20 cellular contexts compared by ENCODE assay signal in genomic region chr4:47017494-47017893, GRCh38. TPM values are rescaled to one million over a fixed set of nuclear protein-coding genes. Genes with fewer than 3 reads are reported as not detected.
DNase-seq lines count a peak whose midpoint lies in the region; ATAC-seq, FAIRE-seq and TF ChIP-seq lines count a peak whose summit lies in the region.
"Had no signal": no experiment of that assay in that cellular context is flagged by ENCODE, and none has a peak within 500 bp of the region (broad histone marks: within the 10 kb centered on the region; RNA-seq: fewer than 3 reads in every experiment).

No MANE protein-coding gene starts in this region.

- 19% methylated on average over 1 of the region's 1 CpG for WGBS in GM12878 (ENCODE audit: insufficient coverage, insufficient replicate concordance, low lambda C conversion rate, missing lambda C conversion rate)
- 61 to 83% (median 63%) methylated on average over 1 of the region's 1 CpG for WGBS in small intestine, 3 donors

- no peaks in the 10 kb centered on the region for H3K36me3 ChIP-seq in OCI-LY3 (replicated peaks; ENCODE audit: low read depth, low read length)
- no peaks in the 10 kb centered on the region for H3K36me3 ChIP-seq in GM12878 (ENCODE audit: control insufficient read depth in 2 of 2, insufficient read depth in 2 of 2, low read length in 1 of 2)
- H3K36me3 ChIP-seq in small intestine (ENCODE audit: control insufficient read depth in 2 of 2, insufficient read depth in 2 of 2, low read length in 2 of 2) = no peaks in the 10 kb centered on the region
- no peaks in the 10 kb centered on the region for H3K36me3 ChIP-seq in PC-3 (ENCODE audit: low read depth, low read length)
- H3K36me3 ChIP-seq: Peyer's patch had no signal

- H3K4me1 Mint-ChIP-seq in MCF 10A (ENCODE audit: insufficient read depth, unreplicated experiment) = peaks cover 10% of the 10 kb centered on the region
- H3K4me1 Mint-ChIP-seq: CD14-positive monocyte had no signal

- H3K4me3 ChIP-seq in OCI-LY3 (ENCODE audit: low read length) (no peak overlapping the region), GM12878 (no peak overlapping the region), small intestine (ENCODE audit: low read depth in 1 of 2, low read length in 2 of 2) (no peak overlapping the region), PC-3 (ENCODE audit: low read length) (no peak overlapping the region)
- H3K4me3 ChIP-seq: Peyer's patch had no signal

- TF ChIP-seq POLR2A in GM12878 (IDR thresholded peaks at IDR 0.05; ENCODE audit: low read depth, low read length) = no peak

- peaks cover 11% of the 10 kb centered on the region for H3K9me3 Mint-ChIP-seq in MCF 10A (ENCODE audit: unreplicated experiment)

- H3K36me3 Mint-ChIP-seq in MCF 10A (ENCODE audit: insufficient read depth, unreplicated experiment) = no peaks in the 10 kb centered on the region
- H3K36me3 Mint-ChIP-seq: CD14-positive monocyte had no signal

- H3K4me1 ChIP-seq in OCI-LY3 (ENCODE audit: low read length) (peaks cover 13% of the 10 kb centered on the region), GM12878 (ENCODE audit: control insufficient read depth, insufficient read depth, low read length) (no peaks in the 10 kb centered on the region), small intestine (ENCODE audit: control insufficient read depth in 2 of 2, insufficient read depth in 1 of 2, low read depth in 1 of 2, low read length in 1 of 2) (no peaks in the 10 kb centered on the region), PC-3 (ENCODE audit: insufficient read depth, low read length) (no peaks in the 10 kb centered on the region)
- H3K4me1 ChIP-seq: Caco-2, Peyer's patch had no signal

- POLR2A ChIA-PET in GM12878 (lab: Charles Lee) (interaction anchor here (0.6 kb wide), 1 partner anchor 9 kb away, joined by 5 read pairs; no protein-coding TSS in a partner anchor), MCF 10A (lab: Yijun Ruan, JAX) (no interaction called here), PC-3 (lab: Charles Lee; ENCODE audit: unreplicated experiment) (no interaction called here)

- H3K79me2 ChIP-seq in OCI-LY3 (ENCODE audit: low read length) = no peaks in the 10 kb centered on the region
- H3K79me2 ChIP-seq in GM12878 (ENCODE audit: control insufficient read depth, insufficient read depth, low read length) = no peaks in the 10 kb centered on the region
- H3K79me2 ChIP-seq in PC-3 (ENCODE audit: low read length) = no peaks in the 10 kb centered on the region

- ATAC-seq in GM12878 (no peak), PC-3 (no peak)

- no peak overlapping the region for H3K27ac Mint-ChIP-seq in MCF 10A (ENCODE audit: low read depth, unreplicated experiment)
- H3K27ac Mint-ChIP-seq: CD14-positive monocyte had no signal

- H3K9me3 ChIP-seq in OCI-LY3 (ENCODE audit: insufficient read depth, low read length) (no peaks in the 10 kb centered on the region), GM12878 (replicated peaks; ENCODE audit: control insufficient read depth, insufficient read depth, low read length) (no peaks in the 10 kb centered on the region), small intestine (ENCODE audit: control insufficient read depth, low read depth) (no peaks in the 10 kb centered on the region), PC-3 (ENCODE audit: low read length) (no peaks in the 10 kb centered on the region)
- H3K9me3 ChIP-seq: Caco-2, Peyer's patch had no signal

- DNase-seq in DMS53 (lab: John Stamatoyannopoulos, UW) (peak; percentile 11), DMS53 treated with DMSO at 0.1 percent for 48 hours (lab: John Stamatoyannopoulos, UW; ENCODE audit: unreplicated experiment) (no peak), GM12878 (ENCODE audit: low read depth, low spot score) (no peak), small intestine (no peak), MCF 10A (ENCODE audit: unreplicated experiment) (no peak), PC-3 (no peak)
- DNase-seq in activated CD8-positive, alpha-beta memory T cell treated with anti-CD3 and anti-CD28 coated beads, Interleukin-2, amount 50 U/mL, for 4 hours = no peak
- DNase-seq: Caco-2; DND-41; H7; Kasumi-1; NCI-H1092; NCI-H1694; NCI-H69; NK-92 treated with Interleukin-12 subunit alpha and Interleukin-12 subunit beta, amount 100 ng/mL, for 24 hours; Peyer's patch; SIG-M5 had no signal

- SMC1A ChIA-PET in GM12878 (lab: Charles Lee; ENCODE audit: uncharacterized antibody, unreplicated experiment) = no interaction called here

- FAIRE-seq in GM12878 (lab: Jason Lieb, UNC) = no peak
- peak; percentile 65 for FAIRE-seq in small intestine (lab: Jason Lieb, UNC)

- intact Hi-C loops in GM12878 (cut with micrococcal nuclease; ENCODE audit: unreplicated experiment) (no loop called here), MCF 10A (cut with micrococcal nuclease) (no loop called here), PC-3 (cut with micrococcal nuclease) (no loop called here)

- RAD21 ChIA-PET in GM12878 (lab: Charles Lee; ENCODE audit: unreplicated experiment) = no interaction called here

- no peaks in the 10 kb centered on the region for H3K9me2 ChIP-seq in PC-3 (replicated peaks; ENCODE audit: low read length)

- in situ Hi-C loops in GM12878 (cut with MboI) = no loop called here

- H3K27me3 ChIP-seq in OCI-LY3 (ENCODE audit: low read depth, low read length) (no peaks in the 10 kb centered on the region), GM12878 (replicated peaks in 1 of 2; ENCODE audit: control insufficient read depth in 2 of 2, insufficient read depth in 2 of 2, low read length in 1 of 2) (no peaks in the 10 kb centered on the region), small intestine (ENCODE audit: control insufficient read depth in 2 of 2, insufficient read depth in 2 of 2, low read length in 2 of 2) (no peaks in the 10 kb centered on the region), PC-3 (ENCODE audit: low read length) (peaks cover under 1% of the 10 kb centered on the region; the same call in 1 of the 2 replicates)
- H3K27me3 ChIP-seq: Peyer's patch had no signal

- no TSS peak for BruUV-seq in GM12878 (replicated peaks; lab: Mats Ljungman, UMichigan)
- no TSS peak for BruUV-seq in MCF 10A (replicated peaks; lab: Mats Ljungman, UMichigan)
- BruUV-seq in PC-3 (replicated peaks; lab: Mats Ljungman, UMichigan) = no TSS peak

- CTCF ChIA-PET in GM12878 (lab: Yijun Ruan, JAX) (no interaction called here), MCF 10A (lab: Yijun Ruan, JAX) (no interaction called here), PC-3 (lab: Charles Lee) (no interaction called here)

- no peaks in the 10 kb centered on the region for H3F3A ChIP-seq in PC-3 (ENCODE audit: low read length, unreplicated experiment)

- H3K4me3 Mint-ChIP-seq in MCF 10A (ENCODE audit: unreplicated experiment) = no peak overlapping the region
- H3K4me3 Mint-ChIP-seq: CD14-positive monocyte had no signal

- peaks cover 41% of the 10 kb centered on the region for H3K27me3 Mint-ChIP-seq in MCF 10A (ENCODE audit: insufficient read depth, unreplicated experiment)

- H3K4me2 ChIP-seq in OCI-LY3 (ENCODE audit: low read length) (0 out of 2 replicates have a peak overlapping the region, but pooled peaks have one; percentile 0), GM12878 (ENCODE audit: control insufficient read depth, insufficient read depth) (no peak overlapping the region), PC-3 (ENCODE audit: low read length) (no peak overlapping the region)

- H2AFZ ChIP-seq in OCI-LY3 (ENCODE audit: low read depth, low read length) (no peak overlapping the region), GM12878 (ENCODE audit: control insufficient read depth, low read depth, low read length) (no peak overlapping the region), PC-3 (ENCODE audit: low read length) (no peak overlapping the region)

- TF ChIP-seq EP300 in GM12878 (IDR thresholded peaks at IDR 0.05; ENCODE audit: borderline replicate concordance in 1 of 2, control insufficient read depth in 1 of 2, low read depth in 2 of 2, low read length in 2 of 2) = no peak

- H3K27ac ChIP-seq in OCI-LY3 (ENCODE audit: low read length) (no peak overlapping the region), GM12878 (ENCODE audit: control insufficient read depth, insufficient read depth) (no peak overlapping the region), small intestine (ENCODE audit: low read depth in 1 of 2, low read length in 1 of 2) (no peak overlapping the region), PC-3 (ENCODE audit: low read length) (no peak overlapping the region)
- H3K27ac ChIP-seq: 22Rv1, Peyer's patch had no signal

- H4K20me1 ChIP-seq in OCI-LY3 (ENCODE audit: insufficient read depth, low read length) (no peaks in the 10 kb centered on the region), GM12878 (ENCODE audit: control insufficient read depth, insufficient read depth) (no peaks in the 10 kb centered on the region), PC-3 (ENCODE audit: low read length) (no peaks in the 10 kb centered on the region)

- TF ChIP-seq CTCF in OCI-LY3 (IDR thresholded peaks at IDR 0.05; ENCODE audit: low read depth, low read length) (no peak), GM12878 (IDR thresholded peaks at IDR 0.05 in 2 of 3, conservative IDR thresholded peaks at IDR 0.05 in 1 of 3; ENCODE audit: control insufficient read depth in 2 of 3, extremely low read depth in 1 of 3, insufficient read depth in 1 of 3, low read depth in 3 of 3, low read length in 3 of 3) (no peak), MCF 10A (IDR thresholded peaks at IDR 0.05; ENCODE audit: unreplicated experiment) (no peak), PC-3 (conservative IDR thresholded peaks at IDR 0.05; ENCODE audit: low read depth, low read length) (no peak)

- no peak overlapping the region for H3K9ac ChIP-seq in OCI-LY3 (ENCODE audit: low read length)
- no peak overlapping the region for H3K9ac ChIP-seq in GM12878 (ENCODE audit: control insufficient read depth, insufficient read depth, low read length)
- H3K9ac ChIP-seq in PC-3 (ENCODE audit: low read length) = no peak overlapping the region

- TF ChIP-seq RAD21 in GM12878 (IDR thresholded peaks at IDR 0.05; ENCODE audit: insufficient read depth, low read depth, low read length) = no peak

RNA-seq across cellular contexts. Expression of gene GABRB1, which starts 13.9 kb away (rescaled TPM):
- total RNA-seq in GM12878 (2013; cell fraction: nucleolus; rRNA removed) = 0.54 and 1.1 TPM in 2 replicates
- total RNA-seq in GM12878 (2014; rRNA removed) (not detected in 2 replicates), GM12878 (2014; rRNA removed; fragmentation: Illumina TruSeq; extraction: Trizol) (0.13 TPM in 1 of 2 replicates, not detected in the other), GM12878 (2021) (not detected in 2 replicates), MCF 10A (2022) (not detected in 2 replicates), PC-3 (2014; rRNA removed) (not detected in 2 replicates)
- polyA plus RNA-seq in GM12878 (2011; ENCODE audit: low read depth) = not detected
- polyA plus RNA-seq in GM12878 (2011; rRNA removed) (0.68 and 0.92 TPM in 2 replicates), GM12878 (2014; fragmentation: Illumina TruSeq; extraction: Trizol) (not detected in 2 replicates), GM12878 (2014; fragmentation: Nextera tagmentation; extraction: Ambion mirVana) (not detected), GM12878 (2014; rRNA removed) (0.10 TPM in 1 of 2 replicates, not detected in the other), GM12878 (2016; fragmentation: Nextera tagmentation; extraction: Ambion mirVana) (not detected), small intestine (under 1 TPM in 1 of 3 donors, not detected in 2; 0.78 TPM)
- polyA plus RNA-seq in GM12878 (2011; cell fraction: cytosol; rRNA removed) = 0.54 and 0.77 TPM in 2 replicates
- polyA plus RNA-seq in GM12878 (2011; cell fraction: nucleus; rRNA removed) = 2.0 and 2.5 TPM in 2 replicates
- not detected in 2 replicates for polyA plus RNA-seq in GM12878 (2012)
- polyA minus RNA-seq in GM12878 (2011; rRNA and poly(A)+ RNA removed) = 0.95 and 3.4 TPM in 2 replicates
- polyA minus RNA-seq in GM12878 (2011; cell fraction: cytosol; rRNA and poly(A)+ RNA removed) = 1.2 and 1.6 TPM in 2 replicates
- polyA minus RNA-seq in GM12878 (2011; cell fraction: nucleus; rRNA and poly(A)+ RNA removed) = 4.4 and 7.7 TPM in 2 replicates
- total RNA-seq: Peyer's patch had no signal
- polyA plus RNA-seq: CD14-positive monocyte had no signal

RNA-seq across cellular contexts. Expression of gene GABRA4, which starts 24.1 kb away (rescaled TPM):
- 1.1 and 1.4 TPM in 2 replicates for total RNA-seq in GM12878 (2013; cell fraction: nucleolus; rRNA removed)
- total RNA-seq in GM12878 (2014; rRNA removed) = 0.65 and 1.1 TPM in 2 replicates
- total RNA-seq in GM12878 (2014; rRNA removed; fragmentation: Illumina TruSeq; extraction: Trizol) = 0.64 and 1.0 TPM in 2 replicates
- 1.1 and 1.4 TPM in 2 replicates for total RNA-seq in GM12878 (2021)
- polyA plus RNA-seq in GM12878 (2011; ENCODE audit: low read depth) = 0.21 TPM
- 14.6 and 18.9 TPM in 2 replicates for polyA plus RNA-seq in GM12878 (2011; rRNA removed)
- 8.7 and 11.4 TPM in 2 replicates for polyA plus RNA-seq in GM12878 (2011; cell fraction: cytosol; rRNA removed)
- polyA plus RNA-seq in GM12878 (2011; cell fraction: nucleus; rRNA removed) = 12.5 and 13.5 TPM in 2 replicates
- 0.16 and 0.22 TPM in 2 replicates for polyA plus RNA-seq in GM12878 (2012)
- polyA plus RNA-seq in GM12878 (2014; fragmentation: Illumina TruSeq; extraction: Trizol) = 1.1 and 1.2 TPM in 2 replicates
- 1 to 10 TPM; 1.3 to 2.4 TPM for polyA plus RNA-seq in GM12878 (2014; fragmentation: Nextera tagmentation; extraction: Ambion mirVana)
- polyA plus RNA-seq in GM12878 (2014; rRNA removed) = 0.69 and 1.7 TPM in 2 replicates
- under 1 TPM; 0.86 to 0.87 TPM for polyA plus RNA-seq in GM12878 (2016; fragmentation: Nextera tagmentation; extraction: Ambion mirVana)
- 19.2 and 21.1 TPM in 2 replicates for polyA minus RNA-seq in GM12878 (2011; rRNA and poly(A)+ RNA removed)
- 4.7 and 7.4 TPM in 2 replicates for polyA minus RNA-seq in GM12878 (2011; cell fraction: cytosol; rRNA and poly(A)+ RNA removed)
- 16.3 and 25.0 TPM in 2 replicates for polyA minus RNA-seq in GM12878 (2011; cell fraction: nucleus; rRNA and poly(A)+ RNA removed)
- polyA plus RNA-seq in small intestine = 1 to 10 TPM in 1 of 3 donors, under 1 TPM in 2; 0.22 to 2.7 (median 0.54) TPM
- total RNA-seq in MCF 10A (2022) = not detected in 2 replicates
- total RNA-seq in PC-3 (2014; rRNA removed) = not detected in 2 replicates
- polyA plus RNA-seq: CD14-positive monocyte had no signal
